Comparison of ENCODE assay signal across 9 cellular contexts in the genomic region with DNA sequence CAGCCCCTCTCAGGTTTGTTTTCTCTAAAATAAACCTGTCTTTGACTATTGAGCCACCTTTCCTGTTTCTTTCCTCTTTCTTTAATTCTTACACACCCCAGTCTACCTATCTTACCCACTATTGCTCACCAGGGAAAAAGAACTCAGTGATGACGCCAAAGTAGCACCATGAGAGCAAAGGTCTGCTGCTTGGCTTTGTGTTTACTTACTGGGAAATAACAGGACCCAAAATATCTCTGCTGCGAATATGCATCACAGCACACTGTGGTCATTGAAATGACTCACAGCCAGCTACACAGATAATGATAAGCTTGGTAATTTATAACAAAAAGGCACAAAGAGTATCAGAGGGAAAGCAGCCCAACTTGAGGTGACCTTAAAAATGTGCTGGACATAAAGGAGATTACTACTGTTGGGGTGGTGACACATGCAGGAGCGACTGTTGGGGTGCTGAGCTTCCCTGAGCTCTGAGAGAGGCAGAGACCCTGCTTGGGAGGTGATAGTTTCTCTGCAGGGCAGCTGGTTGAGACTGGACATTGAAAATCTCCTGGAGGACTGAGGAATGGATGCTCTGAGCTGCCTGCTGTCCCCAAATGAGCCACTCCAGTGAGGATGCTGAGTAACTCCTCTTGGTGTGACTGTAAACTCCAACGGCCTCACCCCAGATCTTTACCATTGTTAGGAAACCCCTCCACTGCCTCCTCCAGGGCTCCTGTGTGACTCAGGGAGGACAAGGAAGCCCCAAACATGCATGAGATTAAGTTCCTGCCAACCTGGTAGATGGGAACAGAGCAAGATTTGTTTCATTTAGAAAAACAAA. TPM values are rescaled to one million over a fixed set of nuclear protein-coding genes. Genes with fewer than 3 reads are reported as not detected.
DNase-seq lines count a peak whose midpoint lies in the region; ATAC-seq lines count a peak whose summit lies in the region.
"Had no signal": no experiment of that assay in that cellular context is flagged by ENCODE, and none has a peak within 500 bp of the region (broad histone marks: within the 10 kb centered on the region; RNA-seq: fewer than 3 reads in every experiment).

No MANE protein-coding gene starts in this region.

- no peaks in the 10 kb centered on the region for H3K4me1 Mint-ChIP-seq in naive thymus-derived CD4-positive, alpha-beta T cell
- no peaks in the 10 kb centered on the region for H3K4me1 Mint-ChIP-seq in activated T-helper 1 cell treated with anti-CD3 and anti-CD28 coated beads, Interleukin-12 subunit alpha, Interleukin-12 subunit beta, Interleukin-2, Interleukin-4 antibody, amounts not matched to agents 30 ng/mL and 10 ng/mL and 1 ng/mL, durations not matched to agents 14 hours and 24 hours and 36 hours (ENCODE audit: low read depth)

- POLR2A ChIA-PET in naive thymus-derived CD4-positive, alpha-beta T cell (lab: Charles Lee) = no interaction called here

- H3K36me3 Mint-ChIP-seq in naive thymus-derived CD4-positive, alpha-beta T cell = no peaks in the 10 kb centered on the region
- H3K36me3 Mint-ChIP-seq in activated T-helper 1 cell treated with anti-CD3 and anti-CD28 coated beads, Interleukin-12 subunit alpha, Interleukin-12 subunit beta, Interleukin-2, Interleukin-4 antibody, amounts not matched to agents 30 ng/mL and 10 ng/mL and 1 ng/mL, durations not matched to agents 14 hours and 24 hours and 36 hours (ENCODE audit: low read depth) = no peaks in the 10 kb centered on the region

- no peaks in the 10 kb centered on the region for H3K9me3 Mint-ChIP-seq in naive thymus-derived CD4-positive, alpha-beta T cell
- no peaks in the 10 kb centered on the region for H3K9me3 Mint-ChIP-seq in activated T-helper 1 cell treated with anti-CD3 and anti-CD28 coated beads, Interleukin-12 subunit alpha, Interleukin-12 subunit beta, Interleukin-2, Interleukin-4 antibody, amounts not matched to agents 30 ng/mL and 10 ng/mL and 1 ng/mL, durations not matched to agents 14 hours and 24 hours and 36 hours

- in situ Hi-C loops in Caki2 (cut with HindIII; ENCODE audit: low pct_unique_long_range_greater_than_20kb, low sequenced_read_pairs) = no loop called here

- H3K4me3 ChIP-seq in naive thymus-derived CD4-positive, alpha-beta T cell (ENCODE audit: low read length) = no peak overlapping the region
- H3K4me3 ChIP-seq: cardiac muscle cell had no signal

- no peak overlapping the region for H3K27ac ChIP-seq in naive thymus-derived CD4-positive, alpha-beta T cell (ENCODE audit: low read depth, low read length)
- H3K27ac ChIP-seq: cardiac muscle cell had no signal

- CTCF ChIA-PET in naive thymus-derived CD4-positive, alpha-beta T cell (lab: Charles Lee) = no interaction called here

- intact Hi-C loops in left cardiac atrium (cut with DNase I) = no loop called here
- intact Hi-C loops in naive thymus-derived CD4-positive, alpha-beta T cell (cut with micrococcal nuclease) = no loop called here
- intact Hi-C loops in activated T-helper 1 cell treated with anti-CD3 and anti-CD28 coated beads, Interleukin-12 subunit alpha, Interleukin-12 subunit beta, Interleukin-2, Interleukin-4 antibody, amounts not matched to agents 30 ng/mL and 10 ng/mL and 1 ng/mL, durations not matched to agents 14 hours and 24 hours and 36 hours (cut with micrococcal nuclease) = no loop called here

- ATAC-seq in GM21825 (IDR thresholded peaks at IDR 0.05; ENCODE audit: unreplicated experiment) (peak; percentile 72), left cardiac atrium (peak; percentile 71 to 79)
- no peak for ATAC-seq in naive thymus-derived CD4-positive, alpha-beta T cell

- no peaks in the 10 kb centered on the region for H3K36me3 ChIP-seq in naive thymus-derived CD4-positive, alpha-beta T cell (ENCODE audit: control insufficient read depth in 2 of 3, insufficient read depth in 3 of 3, low read length in 3 of 3)
- H3K36me3 ChIP-seq: cardiac muscle cell had no signal

- DNase-seq in Caki2 (ENCODE audit: low read depth) (peak; percentile 76), NCI-H226 (peak; percentile 91), left cardiac atrium (no peak)
- no peak for DNase-seq in naive thymus-derived CD4-positive, alpha-beta T cell
- DNase-seq in stimulated activated CD4-positive, alpha-beta T cell treated with anti-CD3 and anti-CD28 coated beads, Interleukin-4, amount 100 ng/mL, for 4 hours = no peak
- no peak for DNase-seq in activated CD8-positive, alpha-beta memory T cell treated with anti-CD3 and anti-CD28 coated beads, Interleukin-2, amount 50 U/mL, for 4 hours
- no peak for DNase-seq in activated T-helper 1 cell treated with anti-CD3 and anti-CD28 coated beads, Interleukin-12 subunit alpha, Interleukin-12 subunit beta, Interleukin-2, Interleukin-4 antibody, amounts not matched to agents 30 ng/mL and 10 ng/mL and 1 ng/mL, durations not matched to agents 14 hours and 24 hours and 36 hours (ENCODE audit: low spot score)

- no peak overlapping the region for H3K27ac Mint-ChIP-seq in naive thymus-derived CD4-positive, alpha-beta T cell
- no peak overlapping the region for H3K27ac Mint-ChIP-seq in activated T-helper 1 cell treated with anti-CD3 and anti-CD28 coated beads, Interleukin-12 subunit alpha, Interleukin-12 subunit beta, Interleukin-2, Interleukin-4 antibody, amounts not matched to agents 30 ng/mL and 10 ng/mL and 1 ng/mL, durations not matched to agents 14 hours and 24 hours and 36 hours

- H3K4me1 ChIP-seq in naive thymus-derived CD4-positive, alpha-beta T cell (ENCODE audit: control insufficient read depth in 2 of 2, insufficient read depth in 2 of 2, low read length in 2 of 2) = no peaks in the 10 kb centered on the region

- no peak overlapping the region for H3K4me3 Mint-ChIP-seq in naive thymus-derived CD4-positive, alpha-beta T cell
- H3K4me3 Mint-ChIP-seq in activated T-helper 1 cell treated with anti-CD3 and anti-CD28 coated beads, Interleukin-12 subunit alpha, Interleukin-12 subunit beta, Interleukin-2, Interleukin-4 antibody, amounts not matched to agents 30 ng/mL and 10 ng/mL and 1 ng/mL, durations not matched to agents 14 hours and 24 hours and 36 hours = no peak overlapping the region

- H3K27me3 Mint-ChIP-seq in naive thymus-derived CD4-positive, alpha-beta T cell = peaks cover 0 to 14% (median 0%) of the 10 kb centered on the region in 5 donors
- H3K27me3 Mint-ChIP-seq in activated T-helper 1 cell treated with anti-CD3 and anti-CD28 coated beads, Interleukin-12 subunit alpha, Interleukin-12 subunit beta, Interleukin-2, Interleukin-4 antibody, amounts not matched to agents 30 ng/mL and 10 ng/mL and 1 ng/mL, durations not matched to agents 14 hours and 24 hours and 36 hours (ENCODE audit: insufficient read depth) = peaks cover 6% of the 10 kb centered on the region

- no peaks in the 10 kb centered on the region for H3K27me3 ChIP-seq in naive thymus-derived CD4-positive, alpha-beta T cell (ENCODE audit: control insufficient read depth in 2 of 2, insufficient read depth in 2 of 2, low read length in 2 of 2)
- H3K27me3 ChIP-seq: cardiac muscle cell had no signal

- no peaks in the 10 kb centered on the region for H3K9me3 ChIP-seq in naive thymus-derived CD4-positive, alpha-beta T cell (ENCODE audit: control insufficient read depth in 2 of 3, low read length in 3 of 3)

RNA-seq across cellular contexts. Expression of a gene that starts 14.5 kb away (rescaled TPM):
- not detected in 2 replicates for total RNA-seq in Caki2 (2014; rRNA removed; shearing (Covaris generic); ENCODE audit: low replicate concordance)
- under 1 TPM; 0.32 to 0.37 TPM for total RNA-seq in left cardiac atrium
- total RNA-seq in naive thymus-derived CD4-positive, alpha-beta T cell = 1 to 10 TPM; 1.5 to 2.7 (median 2.3) TPM
- under 1 TPM in 1 of 2 donors, not detected in 1; 0.31 TPM for polyA plus RNA-seq in naive thymus-derived CD4-positive, alpha-beta T cell
- 0.32 and 0.34 TPM in 2 replicates for total RNA-seq in activated T-helper 1 cell treated with anti-CD3 and anti-CD28 coated beads, Interleukin-12 subunit alpha, Interleukin-12 subunit beta, Interleukin-2, Interleukin-4 antibody, amounts not matched to agents 30 ng/mL and 10 ng/mL and 1 ng/mL, durations not matched to agents 14 hours and 24 hours and 36 hours

RNA-seq across cellular contexts. Expression of a gene that starts 25.9 kb away (rescaled TPM):
- total RNA-seq in Caki2 (2014; rRNA removed; shearing (Covaris generic); ENCODE audit: low replicate concordance) = 8.9 and 13.6 TPM in 2 replicates
- 10 to 100 TPM; 18.7 to 48.9 TPM for total RNA-seq in left cardiac atrium
- 10 to 100 TPM; 37.9 to 56.6 (median 53.1) TPM for total RNA-seq in naive thymus-derived CD4-positive, alpha-beta T cell
- polyA plus RNA-seq in naive thymus-derived CD4-positive, alpha-beta T cell = 10 to 100 TPM; 45.2 to 46.9 TPM
- 44.1 and 53.3 TPM in 2 replicates for total RNA-seq in activated T-helper 1 cell treated with anti-CD3 and anti-CD28 coated beads, Interleukin-12 subunit alpha, Interleukin-12 subunit beta, Interleukin-2, Interleukin-4 antibody, amounts not matched to agents 30 ng/mL and 10 ng/mL and 1 ng/mL, durations not matched to agents 14 hours and 24 hours and 36 hours

RNA-seq across cellular contexts. Expression of a gene that starts 26.1 kb away (rescaled TPM):
- total RNA-seq in Caki2 (2014; rRNA removed; shearing (Covaris generic); ENCODE audit: low replicate concordance) = 23.4 and 24.8 TPM in 2 replicates
- total RNA-seq in left cardiac atrium = 10 to 100 TPM; 20.2 to 43.4 TPM
- total RNA-seq in naive thymus-derived CD4-positive, alpha-beta T cell = 10 to 100 TPM; 16.6 to 25.2 (median 18.8) TPM
- 1 to 10 TPM; 3.3 to 9.8 TPM for polyA plus RNA-seq in naive thymus-derived CD4-positive, alpha-beta T cell
- 10.0 and 14.7 TPM in 2 replicates for total RNA-seq in activated T-helper 1 cell treated with anti-CD3 and anti-CD28 coated beads, Interleukin-12 subunit alpha, Interleukin-12 subunit beta, Interleukin-2, Interleukin-4 antibody, amounts not matched to agents 30 ng/mL and 10 ng/mL and 1 ng/mL, durations not matched to agents 14 hours and 24 hours and 36 hours

Comparison
In these comparisons a context has a peak if more than half of its experiments do, and no peak if none do; other contexts are left out.
1. DNase-seq: peak in Caki2 (single experiment) and NCI-H226 (single experiment); none in left cardiac atrium (single experiment), naive thymus-derived CD4-positive, alpha-beta T cell (0 of 9), stimulated activated CD4-positive, alpha-beta T cell treated with anti-CD3 and anti-CD28 coated beads, Interleukin-4, amount 100 ng/mL, for 4 hours (0 of 2), activated CD8-positive, alpha-beta memory T cell treated with anti-CD3 and anti-CD28 coated beads, Interleukin-2, amount 50 U/mL, for 4 hours (single experiment) and activated T-helper 1 cell treated with anti-CD3 and anti-CD28 coated beads, Interleukin-12 subunit alpha, Interleukin-12 subunit beta, Interleukin-2, Interleukin-4 antibody, amounts not matched to agents 30 ng/mL and 10 ng/mL and 1 ng/mL, durations not matched to agents 14 hours and 24 hours and 36 hours (single experiment).